1 cellular context compared by ENCODE assay signal in the genomic region with DNA sequence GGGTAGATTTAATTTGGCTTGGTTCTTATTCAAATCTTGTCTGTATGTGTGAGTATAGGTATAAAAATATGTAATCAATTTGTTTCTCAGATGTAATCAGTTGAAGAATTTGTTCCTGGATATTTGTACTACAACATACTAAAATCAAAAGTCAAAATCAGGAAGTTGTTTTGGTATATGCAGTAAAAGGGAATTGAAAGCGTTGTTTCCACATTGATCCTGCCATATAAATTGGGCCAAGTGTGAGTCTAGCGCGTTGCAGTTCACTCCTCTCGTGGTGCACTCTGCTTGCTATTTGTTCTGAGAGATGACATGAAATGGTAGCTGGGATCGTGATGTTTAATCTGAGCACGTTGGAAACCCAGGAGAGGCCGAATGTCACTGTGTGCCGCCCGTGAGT.
A peak's percentile ranks its signal among the peaks of the same experiment; 100 is the strongest.
TF ChIP-seq lines count a peak whose summit lies in the region.

No MANE protein-coding gene starts in this region.

TF ChIP-seq in GM12878, 131 proteins besides CTCF, POLR2A, EP300 and RAD21 (continued from another document):
- TF ChIP-seq, protein P1, sequence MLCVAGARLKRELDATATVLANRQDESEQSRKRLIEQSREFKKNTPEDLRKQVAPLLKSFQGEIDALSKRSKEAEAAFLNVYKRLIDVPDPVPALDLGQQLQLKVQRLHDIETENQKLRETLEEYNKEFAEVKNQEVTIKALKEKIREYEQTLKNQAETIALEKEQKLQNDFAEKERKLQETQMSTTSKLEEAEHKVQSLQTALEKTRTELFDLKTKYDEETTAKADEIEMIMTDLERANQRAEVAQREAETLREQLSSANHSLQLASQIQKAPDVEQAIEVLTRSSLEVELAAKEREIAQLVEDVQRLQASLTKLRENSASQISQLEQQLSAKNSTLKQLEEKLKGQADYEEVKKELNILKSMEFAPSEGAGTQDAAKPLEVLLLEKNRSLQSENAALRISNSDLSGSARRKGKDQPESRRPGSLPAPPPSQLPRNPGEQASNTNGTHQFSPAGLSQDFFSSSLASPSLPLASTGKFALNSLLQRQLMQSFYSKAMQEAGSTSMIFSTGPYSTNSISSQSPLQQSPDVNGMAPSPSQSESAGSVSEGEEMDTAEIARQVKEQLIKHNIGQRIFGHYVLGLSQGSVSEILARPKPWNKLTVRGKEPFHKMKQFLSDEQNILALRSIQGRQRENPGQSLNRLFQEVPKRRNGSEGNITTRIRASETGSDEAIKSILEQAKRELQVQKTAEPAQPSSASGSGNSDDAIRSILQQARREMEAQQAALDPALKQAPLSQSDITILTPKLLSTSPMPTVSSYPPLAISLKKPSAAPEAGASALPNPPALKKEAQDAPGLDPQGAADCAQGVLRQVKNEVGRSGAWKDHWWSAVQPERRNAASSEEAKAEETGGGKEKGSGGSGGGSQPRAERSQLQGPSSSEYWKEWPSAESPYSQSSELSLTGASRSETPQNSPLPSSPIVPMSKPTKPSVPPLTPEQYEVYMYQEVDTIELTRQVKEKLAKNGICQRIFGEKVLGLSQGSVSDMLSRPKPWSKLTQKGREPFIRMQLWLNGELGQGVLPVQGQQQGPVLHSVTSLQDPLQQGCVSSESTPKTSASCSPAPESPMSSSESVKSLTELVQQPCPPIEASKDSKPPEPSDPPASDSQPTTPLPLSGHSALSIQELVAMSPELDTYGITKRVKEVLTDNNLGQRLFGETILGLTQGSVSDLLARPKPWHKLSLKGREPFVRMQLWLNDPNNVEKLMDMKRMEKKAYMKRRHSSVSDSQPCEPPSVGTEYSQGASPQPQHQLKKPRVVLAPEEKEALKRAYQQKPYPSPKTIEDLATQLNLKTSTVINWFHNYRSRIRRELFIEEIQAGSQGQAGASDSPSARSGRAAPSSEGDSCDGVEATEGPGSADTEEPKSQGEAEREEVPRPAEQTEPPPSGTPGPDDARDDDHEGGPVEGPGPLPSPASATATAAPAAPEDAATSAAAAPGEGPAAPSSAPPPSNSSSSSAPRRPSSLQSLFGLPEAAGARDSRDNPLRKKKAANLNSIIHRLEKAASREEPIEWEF (IDR thresholded peaks at IDR 0.05; ENCODE audit: insufficient replicate concordance, low read depth, low read length), result peak; percentile 61
- TF ChIP-seq RUNX3 (IDR thresholded peaks at IDR 0.05; ENCODE audit: low read length), result peak; percentile 25; the same call in 1 of the 2 replicates
- no peak for TF ChIP-seq NFXL1 (IDR thresholded peaks at IDR 0.05; ENCODE audit: borderline replicate concordance)
- TF ChIP-seq FOS (IDR thresholded peaks at IDR 0.05; ENCODE audit: borderline replicate concordance, extremely low read depth, insufficient read length), result no peak
- TF ChIP-seq KLF5 (IDR thresholded peaks at IDR 0.05; ENCODE audit: partially characterized antibody), result no peak
- no peak for TF ChIP-seq RFX5 (IDR thresholded peaks at IDR 0.05; ENCODE audit: low read depth, low read length)
- peak; percentile 38; the same call in 1 of the 2 replicates for TF ChIP-seq JUNB (IDR thresholded peaks at IDR 0.05)
- 0 out of 2 replicates have a peak, but pooled peaks have one; percentile 36 for TF ChIP-seq IRF4 (IDR thresholded peaks at IDR 0.05; ENCODE audit: low read depth, low read length)
- TF ChIP-seq, protein P2, sequence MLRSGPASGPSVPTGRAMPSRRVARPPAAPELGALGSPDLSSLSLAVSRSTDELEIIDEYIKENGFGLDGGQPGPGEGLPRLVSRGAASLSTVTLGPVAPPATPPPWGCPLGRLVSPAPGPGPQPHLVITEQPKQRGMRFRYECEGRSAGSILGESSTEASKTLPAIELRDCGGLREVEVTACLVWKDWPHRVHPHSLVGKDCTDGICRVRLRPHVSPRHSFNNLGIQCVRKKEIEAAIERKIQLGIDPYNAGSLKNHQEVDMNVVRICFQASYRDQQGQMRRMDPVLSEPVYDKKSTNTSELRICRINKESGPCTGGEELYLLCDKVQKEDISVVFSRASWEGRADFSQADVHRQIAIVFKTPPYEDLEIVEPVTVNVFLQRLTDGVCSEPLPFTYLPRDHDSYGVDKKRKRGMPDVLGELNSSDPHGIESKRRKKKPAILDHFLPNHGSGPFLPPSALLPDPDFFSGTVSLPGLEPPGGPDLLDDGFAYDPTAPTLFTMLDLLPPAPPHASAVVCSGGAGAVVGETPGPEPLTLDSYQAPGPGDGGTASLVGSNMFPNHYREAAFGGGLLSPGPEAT (IDR thresholded peaks at IDR 0.05; ENCODE audit: low read depth), result peak; percentile 25; the same call in 1 of the 2 replicates
- TF ChIP-seq, protein P3, sequence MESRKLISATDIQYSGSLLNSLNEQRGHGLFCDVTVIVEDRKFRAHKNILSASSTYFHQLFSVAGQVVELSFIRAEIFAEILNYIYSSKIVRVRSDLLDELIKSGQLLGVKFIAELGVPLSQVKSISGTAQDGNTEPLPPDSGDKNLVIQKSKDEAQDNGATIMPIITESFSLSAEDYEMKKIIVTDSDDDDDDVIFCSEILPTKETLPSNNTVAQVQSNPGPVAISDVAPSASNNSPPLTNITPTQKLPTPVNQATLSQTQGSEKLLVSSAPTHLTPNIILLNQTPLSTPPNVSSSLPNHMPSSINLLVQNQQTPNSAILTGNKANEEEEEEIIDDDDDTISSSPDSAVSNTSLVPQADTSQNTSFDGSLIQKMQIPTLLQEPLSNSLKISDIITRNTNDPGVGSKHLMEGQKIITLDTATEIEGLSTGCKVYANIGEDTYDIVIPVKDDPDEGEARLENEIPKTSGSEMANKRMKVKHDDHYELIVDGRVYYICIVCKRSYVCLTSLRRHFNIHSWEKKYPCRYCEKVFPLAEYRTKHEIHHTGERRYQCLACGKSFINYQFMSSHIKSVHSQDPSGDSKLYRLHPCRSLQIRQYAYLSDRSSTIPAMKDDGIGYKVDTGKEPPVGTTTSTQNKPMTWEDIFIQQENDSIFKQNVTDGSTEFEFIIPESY (IDR thresholded peaks at IDR 0.05), result no peak
- peak; percentile 73; the same call in 1 of the 2 replicates for TF ChIP-seq SPI1 (IDR thresholded peaks at IDR 0.05; ENCODE audit: borderline replicate concordance, insufficient read depth, low read depth, low read length)
